In the genomic region with DNA sequence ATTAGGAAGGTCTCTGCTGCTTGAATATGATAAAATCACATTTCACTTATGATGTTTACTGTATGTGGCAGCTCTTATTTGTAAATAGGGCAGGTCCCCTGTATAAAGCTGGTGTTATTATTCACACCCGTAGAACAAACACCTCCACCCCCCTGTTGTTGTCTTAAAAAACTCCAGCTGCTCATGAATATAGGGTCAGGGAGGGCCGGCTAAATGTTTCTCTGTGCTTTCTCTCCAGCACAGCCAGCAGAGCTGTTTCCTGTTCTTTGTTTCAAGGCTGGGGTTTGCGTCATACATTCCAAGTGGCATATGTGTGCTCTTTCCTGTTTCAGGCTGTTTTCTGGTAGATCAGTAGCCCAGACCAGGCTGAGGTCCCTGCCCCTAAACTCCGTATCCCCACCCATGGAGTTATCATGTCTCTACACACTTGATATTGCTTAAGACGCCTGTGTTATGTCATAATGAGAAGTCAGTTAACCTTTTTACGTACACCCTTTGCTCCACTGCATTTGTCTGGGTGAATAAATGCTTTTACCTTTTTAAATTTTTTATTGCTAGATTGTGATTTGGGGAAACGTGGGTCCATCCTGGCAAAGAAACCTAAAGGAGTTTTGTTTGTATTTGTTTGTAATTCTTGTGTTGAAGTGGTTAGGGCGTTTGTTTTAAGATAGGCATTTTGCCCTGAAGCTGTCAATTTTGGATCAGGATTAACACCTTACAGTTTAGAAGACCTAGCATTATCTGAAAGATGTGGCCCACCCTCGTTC, we compare ENCODE assay signal across 1 cellular context.
TF ChIP-seq lines count a peak whose summit lies in the region.

No MANE protein-coding gene starts in this region.

TF ChIP-seq in IMR-90, 13 proteins besides CTCF, POLR2A, EP300 and RAD21:
- TF ChIP-seq FOS (IDR thresholded peaks at IDR 0.05; ENCODE audit: low read depth, low read length) = peak; percentile 63; the same call in 1 of the 2 replicates
- no peak for TF ChIP-seq MXI1 (IDR thresholded peaks at IDR 0.05; ENCODE audit: borderline replicate concordance, low read depth, low read length)
- TF ChIP-seq MAFK (IDR thresholded peaks at IDR 0.05; ENCODE audit: low read depth, low read length) = no peak
- TF ChIP-seq, protein P1, sequence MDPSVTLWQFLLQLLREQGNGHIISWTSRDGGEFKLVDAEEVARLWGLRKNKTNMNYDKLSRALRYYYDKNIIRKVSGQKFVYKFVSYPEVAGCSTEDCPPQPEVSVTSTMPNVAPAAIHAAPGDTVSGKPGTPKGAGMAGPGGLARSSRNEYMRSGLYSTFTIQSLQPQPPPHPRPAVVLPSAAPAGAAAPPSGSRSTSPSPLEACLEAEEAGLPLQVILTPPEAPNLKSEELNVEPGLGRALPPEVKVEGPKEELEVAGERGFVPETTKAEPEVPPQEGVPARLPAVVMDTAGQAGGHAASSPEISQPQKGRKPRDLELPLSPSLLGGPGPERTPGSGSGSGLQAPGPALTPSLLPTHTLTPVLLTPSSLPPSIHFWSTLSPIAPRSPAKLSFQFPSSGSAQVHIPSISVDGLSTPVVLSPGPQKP (IDR thresholded peaks at IDR 0.05; ENCODE audit: borderline replicate concordance, low read depth, low read length) = no peak
- TF ChIP-seq MAZ (IDR thresholded peaks at IDR 0.05; ENCODE audit: borderline replicate concordance, low read depth, low read length) = peak; percentile 37; the same call in 1 of the 2 replicates
- no peak; the same call in 1 of the 2 replicates for TF ChIP-seq RFX5 (IDR thresholded peaks at IDR 0.05; ENCODE audit: low read depth, low read length)
- TF ChIP-seq CEBPB (IDR thresholded peaks at IDR 0.05; ENCODE audit: low read depth, low read length) = peak; percentile 99
- TF ChIP-seq BHLHE40 (IDR thresholded peaks at IDR 0.05; ENCODE audit: low read depth, low read length) = peak; percentile 14; the same call in 1 of the 2 replicates
- no peak for TF ChIP-seq SMC3 (IDR thresholded peaks at IDR 0.05; ENCODE audit: low read depth, low read length)
- no peak for TF ChIP-seq RCOR1 (IDR thresholded peaks at IDR 0.05; ENCODE audit: insufficient replicate concordance, low read length)
- TF ChIP-seq CHD1 (IDR thresholded peaks at IDR 0.05; ENCODE audit: low read depth, low read length) = 0 out of 2 replicates have a peak, but pooled peaks have one; percentile 43
- TF ChIP-seq, protein P2, sequence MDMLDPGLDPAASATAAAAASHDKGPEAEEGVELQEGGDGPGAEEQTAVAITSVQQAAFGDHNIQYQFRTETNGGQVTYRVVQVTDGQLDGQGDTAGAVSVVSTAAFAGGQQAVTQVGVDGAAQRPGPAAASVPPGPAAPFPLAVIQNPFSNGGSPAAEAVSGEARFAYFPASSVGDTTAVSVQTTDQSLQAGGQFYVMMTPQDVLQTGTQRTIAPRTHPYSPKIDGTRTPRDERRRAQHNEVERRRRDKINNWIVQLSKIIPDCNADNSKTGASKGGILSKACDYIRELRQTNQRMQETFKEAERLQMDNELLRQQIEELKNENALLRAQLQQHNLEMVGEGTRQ (IDR thresholded peaks at IDR 0.05; ENCODE audit: low read depth, low read length) = no peak
- TF ChIP-seq NFE2L2 (IDR thresholded peaks at IDR 0.05; ENCODE audit: low read depth, low read length) = 0 out of 2 replicates have a peak, but pooled peaks have one; percentile 25
